Comparison of ENCODE assay signal across 26 cellular contexts in genomic region chr2:73092146-73092783, GRCh38. TPM values are rescaled to one million over a fixed set of nuclear protein-coding genes. Genes with fewer than 3 reads are reported as not detected.
DNase-seq lines count a peak whose midpoint lies in the region; ATAC-seq, FAIRE-seq and TF ChIP-seq lines count a peak whose summit lies in the region.
"Had no signal": no experiment of that assay in that cellular context is flagged by ENCODE, and none has a peak within 500 bp of the region (broad histone marks: within the 10 kb centered on the region; RNA-seq: fewer than 3 reads in every experiment).

No MANE protein-coding gene starts in this region.

- no peak for FAIRE-seq in astrocyte (lab: Jason Lieb, UNC)
- FAIRE-seq: bronchial epithelial cell, endothelial cell of umbilical vein, GM12891, HTR-8/SVneo had no signal

- no peak overlapping the region for H3K4me3 ChIP-seq in BLaER1
- no peak overlapping the region for H3K4me3 ChIP-seq in astrocyte (ENCODE audit: insufficient read depth, low read depth, low read length)
- H3K4me3 ChIP-seq: heart left ventricle, lung, tibial nerve had no signal

- H3K9ac ChIP-seq in BLaER1, result no peak overlapping the region; the same call in 1 of the 2 replicates
- no peak overlapping the region for H3K9ac ChIP-seq in astrocyte (ENCODE audit: low read length)

- H3K4me3 Mint-ChIP-seq in astrocyte (ENCODE audit: unreplicated experiment) (peak overlapping the region; percentile 36), nephron (no peak overlapping the region)
- H3K4me3 Mint-ChIP-seq in activated T-cell treated with anti-CD3 and anti-CD28 coated beads, Interleukin-2, amount 50 U/mL, for 4 hours, result no peak overlapping the region
- H3K4me3 Mint-ChIP-seq: activated naive CD8-positive, alpha-beta T cell treated with anti-CD3 and anti-CD28 coated beads, Interleukin-2, amount 50 U/mL, for 24 hours; CD4-positive, alpha-beta T cell; dendritic cell treated with granulocyte-macrophage colony-stimulating factor and Interleukin-4, amounts not matched to agents 40 ng/mL and 50 ng/mL, for 4 days; H9 had no signal

- in situ Hi-C loops in KBM-7 (cut with MboI; ENCODE audit: low pct_unique_long_range_greater_than_20kb, low sequenced_read_pairs), result no loop called here

- no peak for TF ChIP-seq POLR2A in GM18505 (IDR thresholded peaks at IDR 0.05; ENCODE audit: borderline replicate concordance, extremely low read depth, insufficient read depth, insufficient read length)

- peak; percentile 40 for DNase-seq in KBM-7
- no peak for DNase-seq in astrocyte (ENCODE audit: low read depth)
- no peak for DNase-seq in activated T-cell treated with anti-CD3 and anti-CD28 coated beads, Interleukin-2, amount 50 U/mL, for 4 hours
- DNase-seq in hippocampal formation (lab: John Stamatoyannopoulos, UW), result no peak
- DNase-seq in activated CD4-positive, alpha-beta T cell treated with anti-CD3 and anti-CD28 coated beads for 4 hours, result no peak
- DNase-seq: activated CD8-positive, alpha-beta memory T cell treated with anti-CD3 and anti-CD28 coated beads, Interleukin-2, amount 50 U/mL, for 4 hours; activated effector memory CD4-positive, alpha-beta T cell treated with Interleukin-2 at 50 U/mL for 16 hours; activated naive CD8-positive, alpha-beta T cell treated with anti-CD3 and anti-CD28 coated beads, Interleukin-2, amount 50 U/mL, for 24 hours; CD4-positive, alpha-beta T cell; DMS79; H9; heart left ventricle; NCI-H1105 treated with DMSO at 0.1 percent for 48 hours; stimulated activated CD4-positive, alpha-beta T cell treated with anti-CD3 and anti-CD28 coated beads, Interleukin-1b, Interleukin-23, amount 100 ng/mL, for 48 hours; stimulated activated naive CD4-positive, alpha-beta T cell treated with Interleukin-2 at 50 U/mL for 16 hours; SW 1271 had no signal

- H4K20me1 ChIP-seq in BLaER1, result peaks cover 99% of the 10 kb centered on the region
- H4K20me1 ChIP-seq in astrocyte (ENCODE audit: insufficient read depth, low read length), result peaks cover 74% of the 10 kb centered on the region

- H3K27me3 ChIP-seq in BLaER1 (no peaks in the 10 kb centered on the region), astrocyte (ENCODE audit: insufficient read depth, low read length) (no peaks in the 10 kb centered on the region)
- H3K27me3 ChIP-seq: heart left ventricle, tibial nerve had no signal

- H3K79me2 ChIP-seq in astrocyte (ENCODE audit: insufficient read depth, low read length), result peaks cover 94% of the 10 kb centered on the region

- TF ChIP-seq CTCF in astrocyte (IDR thresholded peaks at IDR 0.05; ENCODE audit: insufficient read depth, low read depth, low read length) (no peak), nephron (IDR thresholded peaks at IDR 0.05; ENCODE audit: unreplicated experiment in 3 of 3) (no peak)

- H3K4me2 ChIP-seq in BLaER1, result peak overlapping the region; percentile 55
- no peak overlapping the region for H3K4me2 ChIP-seq in astrocyte (ENCODE audit: low read length)

- H3K9me3 ChIP-seq in BLaER1 (no peaks in the 10 kb centered on the region), astrocyte (ENCODE audit: insufficient read depth, low read depth, low read length) (no peaks in the 10 kb centered on the region)
- H3K9me3 ChIP-seq: heart left ventricle, tibial nerve had no signal

- H3K36me3 ChIP-seq in BLaER1, result peaks cover 24% of the 10 kb centered on the region
- peaks cover 5% of the 10 kb centered on the region for H3K36me3 ChIP-seq in astrocyte (ENCODE audit: insufficient read depth, low read length)

- H3K4me1 ChIP-seq in BLaER1 (peaks cover 27% of the 10 kb centered on the region), astrocyte (ENCODE audit: insufficient read depth, low read length) (peaks cover 40% of the 10 kb centered on the region)

- H3K4me1 Mint-ChIP-seq in astrocyte (ENCODE audit: low read depth, unreplicated experiment) (peaks cover 47% of the 10 kb centered on the region), nephron (peaks cover 17% of the 10 kb centered on the region)
- no peaks in the 10 kb centered on the region for H3K4me1 Mint-ChIP-seq in activated T-cell treated with anti-CD3 and anti-CD28 coated beads, Interleukin-2, amount 50 U/mL, for 4 hours (ENCODE audit: low read depth)
- H3K4me1 Mint-ChIP-seq: activated naive CD8-positive, alpha-beta T cell treated with anti-CD3 and anti-CD28 coated beads, Interleukin-2, amount 50 U/mL, for 24 hours had no signal

- no peak overlapping the region for H3K27ac ChIP-seq in BLaER1
- no peak overlapping the region for H3K27ac ChIP-seq in astrocyte (ENCODE audit: low read depth, low read length)

- peaks cover 14% of the 10 kb centered on the region for H3K36me3 Mint-ChIP-seq in astrocyte (ENCODE audit: low read depth, unreplicated experiment)
- no peaks in the 10 kb centered on the region for H3K36me3 Mint-ChIP-seq in nephron (ENCODE audit: low read depth)
- H3K36me3 Mint-ChIP-seq in activated T-cell treated with anti-CD3 and anti-CD28 coated beads, Interleukin-2, amount 50 U/mL, for 4 hours (ENCODE audit: insufficient read depth), result no peaks in the 10 kb centered on the region

- H3K9me3 Mint-ChIP-seq in astrocyte (ENCODE audit: unreplicated experiment), result no peaks in the 10 kb centered on the region
- no peaks in the 10 kb centered on the region for H3K9me3 Mint-ChIP-seq in nephron
- H3K9me3 Mint-ChIP-seq in activated T-cell treated with anti-CD3 and anti-CD28 coated beads, Interleukin-2, amount 50 U/mL, for 4 hours, result no peaks in the 10 kb centered on the region
- H3K9me3 Mint-ChIP-seq: activated naive CD8-positive, alpha-beta T cell treated with anti-CD3 and anti-CD28 coated beads, Interleukin-2, amount 50 U/mL, for 24 hours; CD4-positive, alpha-beta T cell; dendritic cell treated with granulocyte-macrophage colony-stimulating factor and Interleukin-4, amounts not matched to agents 40 ng/mL and 50 ng/mL, for 4 days; H9 had no signal

- no peak for ATAC-seq in GM18505 (IDR thresholded peaks at IDR 0.05; ENCODE audit: unreplicated experiment)
- ATAC-seq in activated T-cell treated with anti-CD3 and anti-CD28 coated beads, Interleukin-2, amount 50 U/mL, for 4 hours, result no peak
- ATAC-seq: activated naive CD8-positive, alpha-beta T cell treated with anti-CD3 and anti-CD28 coated beads, Interleukin-2, amount 50 U/mL, for 24 hours; heart left ventricle had no signal

- H2AFZ ChIP-seq in astrocyte (ENCODE audit: low read depth, low read length), result no peak overlapping the region

- H3K27me3 Mint-ChIP-seq in astrocyte (ENCODE audit: low read depth, unreplicated experiment) (no peaks in the 10 kb centered on the region), nephron (ENCODE audit: low read depth) (peaks cover 5% of the 10 kb centered on the region)
- H3K27me3 Mint-ChIP-seq in activated T-cell treated with anti-CD3 and anti-CD28 coated beads, Interleukin-2, amount 50 U/mL, for 4 hours (ENCODE audit: low read depth), result no peaks in the 10 kb centered on the region
- H3K27me3 Mint-ChIP-seq: activated naive CD8-positive, alpha-beta T cell treated with anti-CD3 and anti-CD28 coated beads, Interleukin-2, amount 50 U/mL, for 24 hours; CD4-positive, alpha-beta T cell had no signal

- H3K27ac Mint-ChIP-seq in astrocyte (ENCODE audit: unreplicated experiment), result peak overlapping the region; percentile 95
- peak overlapping the region; percentile 37 to 94 (median 80) for H3K27ac Mint-ChIP-seq in nephron
- H3K27ac Mint-ChIP-seq: activated naive CD8-positive, alpha-beta T cell treated with anti-CD3 and anti-CD28 coated beads, Interleukin-2, amount 50 U/mL, for 24 hours; CD4-positive, alpha-beta T cell; dendritic cell treated with granulocyte-macrophage colony-stimulating factor and Interleukin-4, amounts not matched to agents 40 ng/mL and 50 ng/mL, for 4 days had no signal

RNA-seq across cellular contexts. Expression of gene RAB11FIP5, which starts 20.5 kb away (rescaled TPM):
- 56.0 and 70.5 TPM in 2 replicates for total RNA-seq in astrocyte
- total RNA-seq in activated T-cell treated with anti-CD3 and anti-CD28 coated beads, Interleukin-2, amount 50 U/mL, for 4 hours, result 1 to 10 TPM; 4.6 to 5.1 (median 5.0) TPM

RNA-seq across cellular contexts. Expression of gene SFXN5, which starts 20.8 kb away (rescaled TPM):
- 14.9 and 15.9 TPM in 2 replicates for total RNA-seq in astrocyte
- total RNA-seq in activated T-cell treated with anti-CD3 and anti-CD28 coated beads, Interleukin-2, amount 50 U/mL, for 4 hours, result 1 to 10 TPM; 5.2 to 7.3 (median 5.3) TPM
